1 cellular context compared by ENCODE assay signal in genomic region chr5:167816354-167816753, GRCh38.
TF ChIP-seq lines count a peak whose summit lies in the region.

No MANE protein-coding gene starts in this region.

TF ChIP-seq in IMR-90, 13 proteins besides CTCF, POLR2A, EP300 and RAD21 (continued from another document):
- TF ChIP-seq MAZ (IDR thresholded peaks at IDR 0.05; ENCODE audit: borderline replicate concordance, low read depth, low read length) (no peak), BHLHE40 (IDR thresholded peaks at IDR 0.05; ENCODE audit: low read depth, low read length) (no peak), SMC3 (IDR thresholded peaks at IDR 0.05; ENCODE audit: low read depth, low read length) (no peak)
